In the genomic region with DNA sequence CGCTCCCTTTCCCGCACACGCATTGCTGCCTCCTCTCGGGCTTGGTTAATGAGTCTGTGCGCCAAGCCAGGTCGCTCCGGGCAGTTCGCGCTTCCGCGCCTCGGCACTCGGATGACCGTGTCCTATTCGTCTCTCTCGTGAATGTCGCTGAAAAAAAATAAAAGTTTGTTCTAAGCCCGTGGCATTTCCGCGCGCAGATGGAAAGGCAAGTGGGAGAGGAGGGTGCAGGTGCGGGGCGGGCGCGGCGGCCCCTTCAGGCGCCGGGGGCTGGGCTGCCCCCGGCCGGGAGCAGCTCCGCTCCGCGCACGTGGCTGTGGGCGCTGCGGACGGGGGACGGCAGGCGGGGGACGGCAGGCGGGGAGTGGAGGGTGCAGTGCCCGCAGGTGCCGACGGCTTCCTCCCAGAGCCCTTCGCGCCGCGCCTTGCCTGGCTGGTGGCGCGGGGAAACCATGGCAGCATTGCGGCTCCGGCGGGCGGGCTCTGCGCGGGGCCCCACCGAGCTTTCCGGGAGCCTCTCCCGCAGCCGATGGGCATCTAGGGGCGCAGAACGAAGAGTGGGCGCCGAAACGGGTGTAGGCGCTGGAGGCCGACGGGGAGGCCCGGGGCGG, we compare ENCODE assay signal across 8 cellular contexts.
A peak's percentile ranks its signal among the peaks of the same experiment; 100 is the strongest.
DNase-seq lines count a peak whose midpoint lies in the region; ATAC-seq, FAIRE-seq and TF ChIP-seq lines count a peak whose summit lies in the region.

No MANE protein-coding gene starts in this region.

- H3K27me3 ChIP-seq in prostate gland (replicated peaks; ENCODE audit: insufficient read depth) = no peaks in the 10 kb centered on the region

- DNase-seq in 8988T (peak; percentile 45), GM19239 (ENCODE audit: insufficient read length, low spot score) (peak; percentile 8), fibroblast of pulmonary artery (ENCODE audit: low read depth) (no peak), prostate gland (ENCODE audit: low spot score) (no peak), GOT3 (lab: John Stamatoyannopoulos, UW) (no peak)

- no peaks in the 10 kb centered on the region for H3K9me3 ChIP-seq in prostate gland

- WGBS in prostate gland = 1% methylated on average over 57 of the region's 70 CpGs

- no peak for FAIRE-seq in GM19239 (lab: Jason Lieb, UNC)

- no peak for TF ChIP-seq POLR2A in prostate gland (IDR thresholded peaks at IDR 0.05)

- intact Hi-C loops in prostate gland (cut with DNase I) = loop anchor here (10.0 kb wide), 1 partner anchor 326 kb away; no protein-coding TSS in a partner anchor

- H3K4me3 ChIP-seq in fibroblast of pulmonary artery (replicated peaks; ENCODE audit: low read depth, low read length) (peak overlapping the region; percentile 56), prostate gland (peak overlapping the region; percentile 28 to 41)

- H3K4me1 ChIP-seq in prostate gland (replicated peaks) = peaks cover 3% of the 10 kb centered on the region

- H3K27ac ChIP-seq in prostate gland = peak overlapping the region; percentile 39 to 50

- ATAC-seq in SK-N-SH treated with all-trans-retinoic acid at 6 μM for 48 hours = peak; percentile 55
- ATAC-seq in HG03097 (IDR thresholded peaks at IDR 0.05; ENCODE audit: low FRiP score, unreplicated experiment) = no peak
- no peak for ATAC-seq in GM21360 (IDR thresholded peaks at IDR 0.05; ENCODE audit: unreplicated experiment)

- H3K36me3 ChIP-seq in prostate gland = no peaks in the 10 kb centered on the region

- no peak for TF ChIP-seq CTCF in fibroblast of pulmonary artery (IDR thresholded peaks at IDR 0.05; ENCODE audit: low read length, missing control alignments)
- no peak for TF ChIP-seq CTCF in prostate gland (IDR thresholded peaks at IDR 0.05)

TF ChIP-seq in SK-N-SH treated with all-trans-retinoic acid at 6 μM for 48 hours, 23 proteins besides CTCF, POLR2A, EP300 and RAD21:
- TF ChIP-seq OSR1 (CRISPR knock-in tag; IDR thresholded peaks at IDR 0.05) = no peak
- TF ChIP-seq, protein P1, sequence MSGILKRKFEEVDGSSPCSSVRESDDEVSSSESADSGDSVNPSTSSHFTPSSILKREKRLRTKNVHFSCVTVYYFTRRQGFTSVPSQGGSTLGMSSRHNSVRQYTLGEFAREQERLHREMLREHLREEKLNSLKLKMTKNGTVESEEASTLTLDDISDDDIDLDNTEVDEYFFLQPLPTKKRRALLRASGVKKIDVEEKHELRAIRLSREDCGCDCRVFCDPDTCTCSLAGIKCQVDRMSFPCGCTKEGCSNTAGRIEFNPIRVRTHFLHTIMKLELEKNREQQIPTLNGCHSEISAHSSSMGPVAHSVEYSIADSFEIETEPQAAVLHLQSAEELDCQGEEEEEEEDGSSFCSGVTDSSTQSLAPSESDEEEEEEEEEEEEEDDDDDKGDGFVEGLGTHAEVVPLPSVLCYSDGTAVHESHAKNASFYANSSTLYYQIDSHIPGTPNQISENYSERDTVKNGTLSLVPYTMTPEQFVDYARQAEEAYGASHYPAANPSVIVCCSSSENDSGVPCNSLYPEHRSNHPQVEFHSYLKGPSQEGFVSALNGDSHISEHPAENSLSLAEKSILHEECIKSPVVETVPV (CRISPR knock-in tag; IDR thresholded peaks at IDR 0.05) = no peak
- TF ChIP-seq ZNF8 (CRISPR knock-in tag; IDR thresholded peaks at IDR 0.05) = no peak
- TF ChIP-seq, protein P2, sequence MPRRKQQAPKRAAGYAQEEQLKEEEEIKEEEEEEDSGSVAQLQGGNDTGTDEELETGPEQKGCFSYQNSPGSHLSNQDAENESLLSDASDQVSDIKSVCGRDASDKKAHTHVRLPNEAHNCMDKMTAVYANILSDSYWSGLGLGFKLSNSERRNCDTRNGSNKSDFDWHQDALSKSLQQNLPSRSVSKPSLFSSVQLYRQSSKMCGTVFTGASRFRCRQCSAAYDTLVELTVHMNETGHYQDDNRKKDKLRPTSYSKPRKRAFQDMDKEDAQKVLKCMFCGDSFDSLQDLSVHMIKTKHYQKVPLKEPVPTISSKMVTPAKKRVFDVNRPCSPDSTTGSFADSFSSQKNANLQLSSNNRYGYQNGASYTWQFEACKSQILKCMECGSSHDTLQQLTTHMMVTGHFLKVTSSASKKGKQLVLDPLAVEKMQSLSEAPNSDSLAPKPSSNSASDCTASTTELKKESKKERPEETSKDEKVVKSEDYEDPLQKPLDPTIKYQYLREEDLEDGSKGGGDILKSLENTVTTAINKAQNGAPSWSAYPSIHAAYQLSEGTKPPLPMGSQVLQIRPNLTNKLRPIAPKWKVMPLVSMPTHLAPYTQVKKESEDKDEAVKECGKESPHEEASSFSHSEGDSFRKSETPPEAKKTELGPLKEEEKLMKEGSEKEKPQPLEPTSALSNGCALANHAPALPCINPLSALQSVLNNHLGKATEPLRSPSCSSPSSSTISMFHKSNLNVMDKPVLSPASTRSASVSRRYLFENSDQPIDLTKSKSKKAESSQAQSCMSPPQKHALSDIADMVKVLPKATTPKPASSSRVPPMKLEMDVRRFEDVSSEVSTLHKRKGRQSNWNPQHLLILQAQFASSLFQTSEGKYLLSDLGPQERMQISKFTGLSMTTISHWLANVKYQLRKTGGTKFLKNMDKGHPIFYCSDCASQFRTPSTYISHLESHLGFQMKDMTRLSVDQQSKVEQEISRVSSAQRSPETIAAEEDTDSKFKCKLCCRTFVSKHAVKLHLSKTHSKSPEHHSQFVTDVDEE (CRISPR knock-in tag; IDR thresholded peaks at IDR 0.05) = no peak
- TF ChIP-seq ZFP3 (CRISPR knock-in tag; IDR thresholded peaks at IDR 0.05) = no peak
- no peak for TF ChIP-seq TOX (CRISPR knock-in tag; IDR thresholded peaks at IDR 0.05; ENCODE audit: borderline replicate concordance)
- no peak for TF ChIP-seq RARB (CRISPR knock-in tag; IDR thresholded peaks at IDR 0.05)
- TF ChIP-seq ESRRG (CRISPR knock-in tag; IDR thresholded peaks at IDR 0.05) = no peak
- TF ChIP-seq GLIS3 (CRISPR knock-in tag; IDR thresholded peaks at IDR 0.05) = no peak
- no peak for TF ChIP-seq ZNF70 (CRISPR knock-in tag; IDR thresholded peaks at IDR 0.05)
- TF ChIP-seq TCF4 (CRISPR knock-in tag; IDR thresholded peaks at IDR 0.05; ENCODE audit: borderline replicate concordance) = no peak
- TF ChIP-seq SNAI2 (CRISPR knock-in tag; IDR thresholded peaks at IDR 0.05) = no peak
- no peak for TF ChIP-seq BACH2 (CRISPR knock-in tag; IDR thresholded peaks at IDR 0.05; ENCODE audit: borderline replicate concordance)
- no peak for TF ChIP-seq ISL1 (CRISPR knock-in tag; IDR thresholded peaks at IDR 0.05)

Comparison
In these comparisons a context has a peak if more than half of its experiments do, and no peak if none do; other contexts are left out.
1. DNase-seq: peak in 8988T (single experiment) and GM19239 (single experiment); none in fibroblast of pulmonary artery (single experiment), prostate gland (single experiment) and GOT3 (single experiment).